ENCODE assay signal across 22 cellular contexts in the genomic region with DNA sequence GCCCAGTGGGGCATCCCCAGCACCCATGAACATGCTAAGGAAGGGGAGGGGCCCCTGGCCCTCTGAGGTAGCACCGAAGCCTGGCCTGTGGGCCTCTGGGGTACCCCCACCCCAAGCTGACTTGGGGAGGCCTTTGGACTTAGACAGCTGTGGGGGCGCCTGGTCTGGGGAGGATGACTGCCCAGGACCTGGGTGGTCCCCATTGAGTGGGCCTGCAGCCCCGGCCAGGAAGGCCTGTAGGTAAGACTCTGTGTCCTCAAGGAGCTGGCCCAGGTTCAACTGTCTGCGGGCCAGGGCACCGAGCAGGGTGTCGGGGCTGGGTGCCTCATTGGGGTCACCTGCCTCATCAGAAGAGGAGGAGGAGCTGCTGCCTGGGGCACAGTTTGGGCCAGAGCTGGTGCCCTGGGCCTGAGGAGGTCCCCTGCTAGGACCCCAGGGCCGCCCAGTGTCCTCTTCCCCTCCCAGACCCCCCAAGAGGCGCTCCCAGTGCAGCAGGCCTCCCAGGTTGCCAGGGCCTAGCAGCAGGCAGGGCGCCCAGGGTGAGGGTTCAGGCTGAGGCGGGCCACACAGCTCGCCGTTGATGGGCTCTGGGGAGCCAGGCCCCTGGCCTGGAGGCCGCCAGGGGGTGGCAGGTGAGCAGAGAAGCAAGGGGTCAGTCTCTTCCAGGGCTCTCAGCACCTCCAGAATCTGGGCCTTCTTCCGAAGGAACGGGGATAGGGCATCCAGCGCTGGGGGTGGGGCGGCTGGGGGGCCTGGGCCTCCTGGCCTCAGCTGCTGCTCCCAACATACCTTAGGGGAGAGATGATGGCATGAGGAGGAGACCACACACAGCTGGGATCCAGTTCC.
"Had no signal": no experiment of that assay in that cellular context is flagged by ENCODE, and none has a peak within 500 bp of the region (broad histone marks: within the 10 kb centered on the region; RNA-seq: fewer than 3 reads in every experiment).

No MANE protein-coding gene starts in this region.

- H3K27ac ChIP-seq: esophagus squamous epithelium, prostate gland, right atrium auricular region, thyroid gland had no signal

- H3K9me3 Mint-ChIP-seq: activated CD4-positive, alpha-beta T cell treated with anti-CD3 and anti-CD28 coated beads, Interleukin-2, amount 10 ng/mL, durations not matched to agents 24 days and 14 days; activated CD8-positive, alpha-beta T cell treated with anti-CD3 and anti-CD28 coated beads for 36 hours; activated naive CD8-positive, alpha-beta T cell treated with anti-CD3 and anti-CD28 coated beads for 36 hours; activated T-helper 17 cell treated with anti-CD3 and anti-CD28 coated beads, Interleukin-2, amount 50 U/mL, for 72 hours; nephron progenitor cell; stimulated activated naive B cell treated with anti-CD40 and anti-IgM and Interleukin-4, amounts not matched to agents 10 μg/mL and 1 μg/mL and 100 μg/mL, for 72 hours had no signal

- H3K4me3 ChIP-seq: esophagus squamous epithelium, heart right ventricle, prostate gland, right atrium auricular region, smooth muscle cell, thyroid gland had no signal

- H3K27me3 ChIP-seq: esophagus squamous epithelium, heart right ventricle, right atrium auricular region, thyroid gland had no signal

- H3K4me3 Mint-ChIP-seq: activated CD4-positive, alpha-beta T cell treated with anti-CD3 and anti-CD28 coated beads, Interleukin-2, amount 10 ng/mL, durations not matched to agents 24 days and 14 days; activated CD8-positive, alpha-beta T cell treated with anti-CD3 and anti-CD28 coated beads for 36 hours; activated naive CD8-positive, alpha-beta T cell treated with anti-CD3 and anti-CD28 coated beads for 36 hours; activated T-helper 17 cell treated with anti-CD3 and anti-CD28 coated beads, Interleukin-2, amount 50 U/mL, for 72 hours; nephron progenitor cell; stimulated activated naive B cell treated with anti-CD40 and anti-IgM and Interleukin-4, amounts not matched to agents 10 μg/mL and 1 μg/mL and 100 μg/mL, for 72 hours had no signal

- ATAC-seq: activated CD8-positive, alpha-beta T cell treated with anti-CD3 and anti-CD28 coated beads for 36 hours; activated T-helper 17 cell treated with anti-CD3 and anti-CD28 coated beads, Interleukin-2, amount 50 U/mL, for 72 hours; heart right ventricle; left ventricle myocardium superior; stimulated activated naive B cell treated with anti-CD40 and anti-IgM and Interleukin-4, amounts not matched to agents 10 μg/mL and 1 μg/mL and 100 μg/mL, for 72 hours had no signal

- H3K9me3 ChIP-seq: esophagus squamous epithelium, heart right ventricle, prostate gland, right atrium auricular region, thyroid gland had no signal

- DNase-seq: activated CD4-positive, alpha-beta T cell treated with anti-CD3 and anti-CD28 coated beads, Interleukin-2, amount 10 ng/mL, durations not matched to agents 24 days and 14 days; activated CD8-positive, alpha-beta T cell treated with anti-CD3 and anti-CD28 coated beads for 36 hours; activated naive CD4-positive, alpha-beta T cell; activated naive CD8-positive, alpha-beta T cell treated with anti-CD3 and anti-CD28 coated beads for 36 hours; activated T-cell treated with anti-CD3 and anti-CD28 coated beads, Interleukin-2, amount 50 U/mL, for 1 hour; amniotic stem cell; dermis blood vessel endothelial cell; effector memory CD4-positive, alpha-beta T cell; esophagus squamous epithelium; heart right ventricle; left ventricle myocardium superior; mesendoderm; nephron progenitor cell; stimulated activated CD4-positive, alpha-beta T cell treated with anti-CD3 and anti-CD28 coated beads, Interleukin-4, amount 100 ng/mL, for 4 hours; stimulated activated naive B cell treated with anti-CD40 and anti-IgM and Interleukin-4, amounts not matched to agents 10 μg/mL and 1 μg/mL and 100 μg/mL, for 72 hours; T-helper 1 cell; T-helper 9 cell; thyroid gland had no signal

- H3K4me1 ChIP-seq: esophagus squamous epithelium, prostate gland, thyroid gland had no signal

- H3K36me3 ChIP-seq: prostate gland had no signal

- H3K27me3 Mint-ChIP-seq: activated CD4-positive, alpha-beta T cell treated with anti-CD3 and anti-CD28 coated beads, Interleukin-2, amount 10 ng/mL, durations not matched to agents 24 days and 14 days; activated CD8-positive, alpha-beta T cell treated with anti-CD3 and anti-CD28 coated beads for 36 hours; activated naive CD8-positive, alpha-beta T cell treated with anti-CD3 and anti-CD28 coated beads for 36 hours; activated T-helper 17 cell treated with anti-CD3 and anti-CD28 coated beads, Interleukin-2, amount 50 U/mL, for 72 hours; stimulated activated naive B cell treated with anti-CD40 and anti-IgM and Interleukin-4, amounts not matched to agents 10 μg/mL and 1 μg/mL and 100 μg/mL, for 72 hours had no signal

- H3K36me3 Mint-ChIP-seq: activated naive CD8-positive, alpha-beta T cell treated with anti-CD3 and anti-CD28 coated beads for 36 hours had no signal

- H3K27ac Mint-ChIP-seq: activated CD4-positive, alpha-beta T cell treated with anti-CD3 and anti-CD28 coated beads, Interleukin-2, amount 10 ng/mL, durations not matched to agents 24 days and 14 days; activated CD8-positive, alpha-beta T cell treated with anti-CD3 and anti-CD28 coated beads for 36 hours; activated naive CD8-positive, alpha-beta T cell treated with anti-CD3 and anti-CD28 coated beads for 36 hours; activated T-helper 17 cell treated with anti-CD3 and anti-CD28 coated beads, Interleukin-2, amount 50 U/mL, for 72 hours; nephron progenitor cell; stimulated activated naive B cell treated with anti-CD40 and anti-IgM and Interleukin-4, amounts not matched to agents 10 μg/mL and 1 μg/mL and 100 μg/mL, for 72 hours had no signal

- H3K4me1 Mint-ChIP-seq: activated CD4-positive, alpha-beta T cell treated with anti-CD3 and anti-CD28 coated beads, Interleukin-2, amount 10 ng/mL, durations not matched to agents 24 days and 14 days; activated naive CD8-positive, alpha-beta T cell treated with anti-CD3 and anti-CD28 coated beads for 36 hours; activated T-helper 17 cell treated with anti-CD3 and anti-CD28 coated beads, Interleukin-2, amount 50 U/mL, for 72 hours; nephron progenitor cell; stimulated activated naive B cell treated with anti-CD40 and anti-IgM and Interleukin-4, amounts not matched to agents 10 μg/mL and 1 μg/mL and 100 μg/mL, for 72 hours had no signal

- H3K4me2 ChIP-seq: smooth muscle cell had no signal
